Comparison of ENCODE assay signal across 20 cellular contexts in genomic region chr4:138252551-138252950, GRCh38. TPM values are rescaled to one million over a fixed set of nuclear protein-coding genes. Genes with fewer than 3 reads are reported as not detected.
"Had no signal": no experiment of that assay in that cellular context is flagged by ENCODE, and none has a peak within 500 bp of the region (broad histone marks: within the 10 kb centered on the region; RNA-seq: fewer than 3 reads in every experiment).

No MANE protein-coding gene starts in this region.

- H3K4me2 ChIP-seq: hepatocyte had no signal

- H2AFZ ChIP-seq: hepatocyte had no signal

- H3K36me3 Mint-ChIP-seq: activated naive CD8-positive, alpha-beta T cell treated with anti-CD3 and anti-CD28 coated beads for 36 hours; mesothelial cell of epicardium; naive thymus-derived CD8-positive, alpha-beta T cell; type B pancreatic cell had no signal

- H3K36me3 ChIP-seq: prostate gland, spleen, thoracic aorta, vagina had no signal

- H3K79me2 ChIP-seq: hepatocyte had no signal

- H3K27ac ChIP-seq: hepatocyte, prostate gland, spleen, thoracic aorta, vagina had no signal

- H3K27me3 ChIP-seq: hepatocyte, spleen, vagina had no signal

- H3K4me3 Mint-ChIP-seq: activated B cell treated with CpG ODN at 0.5 μM for 24 hours; activated naive CD8-positive, alpha-beta T cell treated with anti-CD3 and anti-CD28 coated beads for 36 hours; mesothelial cell of epicardium; naive thymus-derived CD8-positive, alpha-beta T cell; type B pancreatic cell had no signal

- H3K27ac Mint-ChIP-seq: activated B cell treated with CpG ODN at 0.5 μM for 24 hours; activated naive CD8-positive, alpha-beta T cell treated with anti-CD3 and anti-CD28 coated beads for 36 hours; naive thymus-derived CD8-positive, alpha-beta T cell; type B pancreatic cell had no signal

- DNase-seq: activated B cell treated with CpG ODN at 0.5 μM for 24 hours; activated CD4-positive, alpha-beta T cell treated with anti-CD3 and anti-CD28 coated beads for 4 hours; activated CD4-positive, alpha-beta T cell treated with anti-CD3 and anti-CD28 coated beads, Interleukin-2, amount 50 U/mL, for 48 hours; activated naive CD4-positive, alpha-beta T cell treated with Interleukin-2 at 50 U/mL for 16 hours; activated naive CD8-positive, alpha-beta T cell treated with anti-CD3 and anti-CD28 coated beads for 36 hours; activated T-cell treated with anti-CD3 and anti-CD28 coated beads, Interleukin-2, amount 50 U/mL, for 48 hours; foreskin melanocyte; glutamatergic neuron; left ventricle myocardium superior; mammary epithelial cell; naive thymus-derived CD8-positive, alpha-beta T cell; spleen; stimulated activated CD4-positive, alpha-beta T cell treated with anti-CD3 and anti-CD28 coated beads, Interleukin-4, amount 100 ng/mL, for 24 hours; stimulated activated naive CD4-positive, alpha-beta T cell treated with Interleukin-2 at 50 U/mL for 16 hours had no signal

- ATAC-seq: left ventricle myocardium superior; naive thymus-derived CD8-positive, alpha-beta T cell had no signal

- H3K27me3 Mint-ChIP-seq: activated B cell treated with CpG ODN at 0.5 μM for 24 hours; naive thymus-derived CD8-positive, alpha-beta T cell; type B pancreatic cell had no signal

- H3K4me1 ChIP-seq: prostate gland, vagina had no signal

- H3K9me3 Mint-ChIP-seq: activated B cell treated with CpG ODN at 0.5 μM for 24 hours; activated naive CD8-positive, alpha-beta T cell treated with anti-CD3 and anti-CD28 coated beads for 36 hours; naive thymus-derived CD8-positive, alpha-beta T cell had no signal

- H3K4me1 Mint-ChIP-seq: activated naive CD8-positive, alpha-beta T cell treated with anti-CD3 and anti-CD28 coated beads for 36 hours had no signal

- H3K9me3 ChIP-seq: prostate gland, spleen, thoracic aorta, vagina had no signal

- H3K4me3 ChIP-seq: hepatocyte, prostate gland, spleen, thoracic aorta, vagina had no signal

RNA-seq across cellular contexts. Expression of gene SLC7A11, which starts 10.4 kb away (rescaled TPM):
- polyA plus RNA-seq: naive thymus-derived CD8-positive, alpha-beta T cell had no signal
